27 cellular contexts compared by ENCODE assay signal in genomic region chr6:150967910-150968309, GRCh38.
DNase-seq lines count a peak whose midpoint lies in the region; ATAC-seq and TF ChIP-seq lines count a peak whose summit lies in the region.
"Had no signal": no experiment of that assay in that cellular context is flagged by ENCODE, and none has a peak within 500 bp of the region (broad histone marks: within the 10 kb centered on the region; RNA-seq: fewer than 3 reads in every experiment).

No MANE protein-coding gene starts in this region.

- peak overlapping the region in 2 of 3 donors; percentile 74 for H3K27ac Mint-ChIP-seq in CD4-positive, CD25-positive, alpha-beta regulatory T cell
- H3K27ac Mint-ChIP-seq in mesothelial cell of epicardium, result peak overlapping the region; percentile 54
- H3K27ac Mint-ChIP-seq in activated CD8-positive, alpha-beta memory T cell treated with anti-CD3 and anti-CD28 coated beads, Interleukin-2, amount 10 ng/mL, durations not matched to agents 7 days and 5 days, result no peak overlapping the region
- H3K27ac Mint-ChIP-seq: memory B cell had no signal

- no peak for ATAC-seq in CD4-positive, CD25-positive, alpha-beta regulatory T cell (ENCODE audit: low read depth in 2 of 2)
- no peak for ATAC-seq in GM21423 (IDR thresholded peaks at IDR 0.05; ENCODE audit: unreplicated experiment)
- ATAC-seq in activated CD8-positive, alpha-beta memory T cell treated with anti-CD3 and anti-CD28 coated beads, Interleukin-2, amount 10 ng/mL, durations not matched to agents 7 days and 5 days, result no peak
- ATAC-seq: activated CD4-positive, CD25-positive, alpha-beta regulatory T cell treated with anti-CD3 and anti-CD28 coated beads, Interleukin-2, amount 50 U/mL, for 24 hours; heart right ventricle; left colon; Right ventricle myocardium inferior had no signal

- H3K27me3 ChIP-seq in CD4-positive, CD25-positive, alpha-beta regulatory T cell (ENCODE audit: control insufficient read depth, insufficient read depth, low read length), result no peaks in the 10 kb centered on the region
- H3K27me3 ChIP-seq in brain microvascular endothelial cell (replicated peaks) (no peaks in the 10 kb centered on the region), H7 (ENCODE audit: control insufficient read depth, insufficient read depth, low read length) (no peaks in the 10 kb centered on the region)
- H3K27me3 ChIP-seq: esophagus squamous epithelium, heart right ventricle, transverse colon had no signal

- no peak for DNase-seq in CD4-positive, CD25-positive, alpha-beta regulatory T cell
- DNase-seq in LHCN-M2 (ENCODE audit: low read depth) (peak; percentile 4), brain microvascular endothelial cell (peak; percentile 49), mesothelial cell of epicardium (ENCODE audit: low spot score in 2 of 2, unreplicated experiment in 2 of 2) (no peak), H7 (no peak), SHP77 treated with DMSO at 0.1 percent for 48 hours (lab: John Stamatoyannopoulos, UW) (no peak)
- no peak for DNase-seq in activated CD8-positive, alpha-beta memory T cell treated with anti-CD3 and anti-CD28 coated beads, Interleukin-2, amount 10 ng/mL, durations not matched to agents 7 days and 5 days
- DNase-seq: activated CD4-positive, alpha-beta T cell treated with anti-CD3 and anti-CD28 coated beads, Interleukin-2, amount 50 U/mL, for 48 hours; activated CD8-positive, alpha-beta memory T cell treated with anti-CD3 and anti-CD28 coated beads, Interleukin-2, amount 50 U/mL, for 48 hours; dermis blood vessel endothelial cell; esophagus squamous epithelium; foreskin melanocyte; heart right ventricle; left colon; naive B cell; NCI-H1048; NCI-H1694 treated with DMSO at 0.1 percent for 48 hours; NCI-H510A; nucleus accumbens; stimulated activated CD8-positive, alpha-beta memory T cell treated with anti-CD3 and anti-CD28 coated beads, Interleukin-4, amount 100 ng/mL, for 48 hours; T-helper 9 cell; transverse colon had no signal

- peaks cover 0 to 5% (median 0%) of the 10 kb centered on the region in 4 donors for H3K4me1 Mint-ChIP-seq in CD4-positive, CD25-positive, alpha-beta regulatory T cell
- peaks cover 13% of the 10 kb centered on the region for H3K4me1 Mint-ChIP-seq in mesothelial cell of epicardium
- H3K4me1 Mint-ChIP-seq in activated CD8-positive, alpha-beta memory T cell treated with anti-CD3 and anti-CD28 coated beads, Interleukin-2, amount 10 ng/mL, durations not matched to agents 7 days and 5 days, result no peaks in the 10 kb centered on the region
- H3K4me1 Mint-ChIP-seq: activated naive CD4-positive, alpha-beta T cell treated with anti-CD3 and anti-CD28 coated beads, Interleukin-2, amount 50 U/mL, for 24 hours had no signal

- H3K4me3 Mint-ChIP-seq in CD4-positive, CD25-positive, alpha-beta regulatory T cell, result no peak overlapping the region
- no peak overlapping the region for H3K4me3 Mint-ChIP-seq in mesothelial cell of epicardium
- H3K4me3 Mint-ChIP-seq in activated CD8-positive, alpha-beta memory T cell treated with anti-CD3 and anti-CD28 coated beads, Interleukin-2, amount 10 ng/mL, durations not matched to agents 7 days and 5 days, result no peak overlapping the region
- H3K4me3 Mint-ChIP-seq: activated naive CD4-positive, alpha-beta T cell treated with anti-CD3 and anti-CD28 coated beads, Interleukin-2, amount 50 U/mL, for 24 hours; memory B cell; naive B cell had no signal

- CTCF ChIA-PET in activated CD8-positive, alpha-beta memory T cell treated with anti-CD3 and anti-CD28 coated beads, Interleukin-2, amount 10 ng/mL, durations not matched to agents 7 days and 5 days (lab: Charles Lee), result no interaction called here

- in situ Hi-C loops in brain microvascular endothelial cell (cut with HindIII; ENCODE audit: low pct_ligation_motif_present, low sequenced_read_pairs), result no loop called here

- H3K9me3 Mint-ChIP-seq in CD4-positive, CD25-positive, alpha-beta regulatory T cell, result peaks cover 0 to 1% (median 0%) of the 10 kb centered on the region in 7 donors
- H3K9me3 Mint-ChIP-seq in mesothelial cell of epicardium, result no peaks in the 10 kb centered on the region
- H3K9me3 Mint-ChIP-seq in activated CD8-positive, alpha-beta memory T cell treated with anti-CD3 and anti-CD28 coated beads, Interleukin-2, amount 10 ng/mL, durations not matched to agents 7 days and 5 days (ENCODE audit: low read depth), result no peaks in the 10 kb centered on the region
- H3K9me3 Mint-ChIP-seq: activated naive CD4-positive, alpha-beta T cell treated with anti-CD3 and anti-CD28 coated beads, Interleukin-2, amount 50 U/mL, for 24 hours; memory B cell; naive B cell had no signal

- H3K27ac ChIP-seq in CD4-positive, CD25-positive, alpha-beta regulatory T cell (ENCODE audit: insufficient read depth, low read length, poor library complexity, severe bottlenecking), result no peak overlapping the region
- no peak overlapping the region for H3K27ac ChIP-seq in brain microvascular endothelial cell
- H3K27ac ChIP-seq: esophagus squamous epithelium, heart right ventricle, transverse colon had no signal

- H3K36me3 ChIP-seq in CD4-positive, CD25-positive, alpha-beta regulatory T cell (ENCODE audit: control insufficient read depth, insufficient read depth, low read length), result no peaks in the 10 kb centered on the region
- H3K36me3 ChIP-seq in brain microvascular endothelial cell (replicated peaks) (peaks cover 22% of the 10 kb centered on the region), H7 (replicated peaks; ENCODE audit: control insufficient read depth, insufficient read depth, low read length) (peaks cover 9% of the 10 kb centered on the region)
- H3K36me3 ChIP-seq: transverse colon had no signal

- peaks cover 17% of the 10 kb centered on the region for H3K36me3 Mint-ChIP-seq in CD4-positive, CD25-positive, alpha-beta regulatory T cell
- H3K36me3 Mint-ChIP-seq in mesothelial cell of epicardium, result peaks cover 29% of the 10 kb centered on the region
- peaks cover 41% of the 10 kb centered on the region for H3K36me3 Mint-ChIP-seq in activated CD8-positive, alpha-beta memory T cell treated with anti-CD3 and anti-CD28 coated beads, Interleukin-2, amount 10 ng/mL, durations not matched to agents 7 days and 5 days

- no peaks in the 10 kb centered on the region for H3K27me3 Mint-ChIP-seq in CD4-positive, CD25-positive, alpha-beta regulatory T cell
- H3K27me3 Mint-ChIP-seq in mesothelial cell of epicardium (ENCODE audit: low read depth), result no peaks in the 10 kb centered on the region
- H3K27me3 Mint-ChIP-seq in activated CD8-positive, alpha-beta memory T cell treated with anti-CD3 and anti-CD28 coated beads, Interleukin-2, amount 10 ng/mL, durations not matched to agents 7 days and 5 days, result no peaks in the 10 kb centered on the region
- H3K27me3 Mint-ChIP-seq: activated naive CD4-positive, alpha-beta T cell treated with anti-CD3 and anti-CD28 coated beads, Interleukin-2, amount 50 U/mL, for 24 hours; memory B cell; naive B cell had no signal

- no peak for TF ChIP-seq CTCF in brain microvascular endothelial cell (IDR thresholded peaks at IDR 0.05; ENCODE audit: low read depth, low read length, missing control alignments)
- TF ChIP-seq CTCF in mesothelial cell of epicardium (IDR thresholded peaks at IDR 0.05; ENCODE audit: unreplicated experiment), result no peak

- H3K9me3 ChIP-seq in CD4-positive, CD25-positive, alpha-beta regulatory T cell (ENCODE audit: control insufficient read depth in 2 of 2, low read length in 2 of 2), result no peaks in the 10 kb centered on the region
- H3K9me3 ChIP-seq: esophagus squamous epithelium, heart right ventricle, transverse colon had no signal

- H3K4me1 ChIP-seq in CD4-positive, CD25-positive, alpha-beta regulatory T cell (ENCODE audit: control insufficient read depth, insufficient read depth, low read length, poor library complexity, severe bottlenecking), result no peaks in the 10 kb centered on the region
- H3K4me1 ChIP-seq: heart right ventricle, transverse colon had no signal

- H3K4me3 ChIP-seq in CD4-positive, CD25-positive, alpha-beta regulatory T cell (ENCODE audit: low read depth, low read length), result no peak overlapping the region
- H3K4me3 ChIP-seq in brain microvascular endothelial cell (ENCODE audit: low read depth, low read length) (no peak overlapping the region), H7 (ENCODE audit: insufficient read depth, low read depth, low read length) (no peak overlapping the region)
- H3K4me3 ChIP-seq: esophagus squamous epithelium, heart right ventricle, transverse colon had no signal

Comparison
In these comparisons a context has a peak if more than half of its experiments do, and no peak if none do; other contexts are left out.
1. DNase-seq: peak in LHCN-M2 (single experiment) and brain microvascular endothelial cell (single experiment); none in CD4-positive, CD25-positive, alpha-beta regulatory T cell (0 of 3), mesothelial cell of epicardium (0 of 2), activated CD8-positive, alpha-beta memory T cell treated with anti-CD3 and anti-CD28 coated beads, Interleukin-2, amount 10 ng/mL, durations not matched to agents 7 days and 5 days (single experiment), H7 (single experiment) and SHP77 treated with DMSO at 0.1 percent for 48 hours (single experiment).